In genomic region chr12:59583003-59583712, GRCh38 we compare ENCODE assay signal across 18 cellular contexts.
"Had no signal": no experiment of that assay in that cellular context is flagged by ENCODE, and none has a peak within 500 bp of the region (broad histone marks: within the 10 kb centered on the region; RNA-seq: fewer than 3 reads in every experiment).

No MANE protein-coding gene starts in this region.

- H3K4me3 Mint-ChIP-seq: nephron progenitor cell had no signal

- H3K4me1 Mint-ChIP-seq: nephron progenitor cell had no signal

- H3K9me3 Mint-ChIP-seq: nephron progenitor cell had no signal

- ATAC-seq: esophagus mucosa; heart right ventricle; naive thymus-derived CD4-positive, alpha-beta T cell; psoas muscle; right lobe of liver had no signal

- H3K4me1 ChIP-seq: psoas muscle, right lobe of liver, tibial artery, upper lobe of left lung, uterus had no signal

- H3K4me3 ChIP-seq: heart right ventricle, psoas muscle, right lobe of liver, spleen, tibial artery, upper lobe of left lung, uterus had no signal

- H3K36me3 ChIP-seq: heart right ventricle, right lobe of liver, spleen, tibial artery, upper lobe of left lung, uterus had no signal

- H3K27me3 Mint-ChIP-seq: naive thymus-derived CD4-positive, alpha-beta T cell had no signal

- H3K27ac Mint-ChIP-seq: nephron progenitor cell had no signal

- H3K27ac ChIP-seq: heart right ventricle, psoas muscle, right lobe of liver, spleen, tibial artery, upper lobe of left lung, uterus had no signal

- H3K27me3 ChIP-seq: heart right ventricle, right lobe of liver, spleen, tibial artery, upper lobe of left lung, uterus had no signal

- DNase-seq: effector memory CD4-positive, alpha-beta T cell; heart right ventricle; hypothalamus; kidney glomerular epithelial cell; naive thymus-derived CD4-positive, alpha-beta T cell; nephron progenitor cell; psoas muscle; retina; right lobe of liver; spleen; stimulated activated CD4-positive, alpha-beta T cell treated with anti-CD3 and anti-CD28 coated beads, Interleukin-15, amount 100 ng/mL, for 24 hours; stimulated activated CD4-positive, alpha-beta T cell treated with anti-CD3 and anti-CD28 coated beads, Interleukin-2, amount 100 ng/mL, for 24 hours; stimulated activated CD4-positive, alpha-beta T cell treated with anti-CD3 and anti-CD28 coated beads, Interleukin-4, amount 100 ng/mL, for 4 hours; stimulated activated naive CD4-positive, alpha-beta T cell; tibial artery; upper lobe of left lung; uterus had no signal
